8 cellular contexts compared by ENCODE assay signal in genomic region chr1:6784560-6785317, GRCh38. TPM values are rescaled to one million over a fixed set of nuclear protein-coding genes. Genes with fewer than 3 reads are reported as not detected.
DNase-seq lines count a peak whose midpoint lies in the region; ATAC-seq and TF ChIP-seq lines count a peak whose summit lies in the region.

No MANE protein-coding gene starts in this region.

- H3K36me3 ChIP-seq in lung (ENCODE audit: control insufficient read depth in 2 of 2, insufficient read depth in 2 of 2, low read length in 2 of 2): no peaks in the 10 kb centered on the region

- peak overlapping the region; percentile 85 for H3K4me3 ChIP-seq in lung

- DNase-seq in COLO668 (lab: John Stamatoyannopoulos, UW; ENCODE audit: unreplicated experiment) (peak; percentile 100), HT-29 (ENCODE audit: low spot score) (peak; percentile 100), lung (ENCODE audit: low spot score) (peak; percentile 100)
- DNase-seq in NK-92 treated with Interleukin-12 subunit alpha and Interleukin-12 subunit beta, amount 100 ng/mL, for 24 hours (lab: John Stamatoyannopoulos, UW): peak; percentile 99
- peak; percentile 98 to 100 for DNase-seq in activated CD8-positive, alpha-beta memory T cell treated with anti-CD3 and anti-CD28 coated beads for 4 hours (ENCODE audit: low read depth in 2 of 2)
- DNase-seq in effector CD8-positive, alpha-beta T cell (lab: John Stamatoyannopoulos, UW): peak; percentile 100
- DNase-seq in stimulated activated CD4-positive, alpha-beta T cell treated with anti-CD3 and anti-CD28 coated beads, TNF-alpha, amount 100 ng/mL, for 24 hours (ENCODE audit: low read depth in 3 of 3): peak; percentile 74 to 100 (median 99)

- H3K27ac ChIP-seq in lung (ENCODE audit: low read depth in 1 of 2, low read length in 1 of 2): peak overlapping the region; percentile 99 to 100

- 0 to 1% methylated on average over 53 to 79 of the region's 79 CpGs for WGBS in lung, 2 donors

- H3K9me3 ChIP-seq in lung (ENCODE audit: control insufficient read depth in 2 of 2, insufficient read depth in 1 of 2, low read length in 1 of 2): no peaks in the 10 kb centered on the region

- H3K4me1 ChIP-seq in lung (ENCODE audit: control insufficient read depth in 2 of 2, insufficient read depth in 2 of 2, low read length in 2 of 2): peaks cover 9 to 19% of the 10 kb centered on the region in 2 donors

- TF ChIP-seq CTCF in lung (IDR thresholded peaks at IDR 0.05; ENCODE audit: control extremely low read depth, extremely low read depth): no peak

- H3K27me3 ChIP-seq in lung (ENCODE audit: control insufficient read depth, insufficient read depth): no peaks in the 10 kb centered on the region

- ATAC-seq in GM21360 (IDR thresholded peaks at IDR 0.05; ENCODE audit: unreplicated experiment) (peak; percentile 76), lung (ENCODE audit: insufficient read depth, low FRiP score) (peak; percentile 88)

RNA-seq across cellular contexts. Expression of gene CAMTA1, which starts 0.5 kb away (rescaled TPM):
- total RNA-seq in HT-29 (2014; rRNA removed; shearing (Covaris generic)): 38.6 and 62.2 TPM in 2 replicates
- 10 to 100 TPM; 48.1 to 52.3 TPM for total RNA-seq in lung
- polyA plus RNA-seq in lung: 100 to 1,000 TPM in 1 of 2 donors, 10 to 100 TPM in 1; 52.3 to 140 TPM

Comparison
In these comparisons a context has a peak if more than half of its experiments do, and no peak if none do; other contexts are left out.
1. Peak in every context shown above with its lines: DNase-seq, ATAC-seq, H3K4me3 ChIP-seq and H3K27ac ChIP-seq.